In the genomic region with DNA sequence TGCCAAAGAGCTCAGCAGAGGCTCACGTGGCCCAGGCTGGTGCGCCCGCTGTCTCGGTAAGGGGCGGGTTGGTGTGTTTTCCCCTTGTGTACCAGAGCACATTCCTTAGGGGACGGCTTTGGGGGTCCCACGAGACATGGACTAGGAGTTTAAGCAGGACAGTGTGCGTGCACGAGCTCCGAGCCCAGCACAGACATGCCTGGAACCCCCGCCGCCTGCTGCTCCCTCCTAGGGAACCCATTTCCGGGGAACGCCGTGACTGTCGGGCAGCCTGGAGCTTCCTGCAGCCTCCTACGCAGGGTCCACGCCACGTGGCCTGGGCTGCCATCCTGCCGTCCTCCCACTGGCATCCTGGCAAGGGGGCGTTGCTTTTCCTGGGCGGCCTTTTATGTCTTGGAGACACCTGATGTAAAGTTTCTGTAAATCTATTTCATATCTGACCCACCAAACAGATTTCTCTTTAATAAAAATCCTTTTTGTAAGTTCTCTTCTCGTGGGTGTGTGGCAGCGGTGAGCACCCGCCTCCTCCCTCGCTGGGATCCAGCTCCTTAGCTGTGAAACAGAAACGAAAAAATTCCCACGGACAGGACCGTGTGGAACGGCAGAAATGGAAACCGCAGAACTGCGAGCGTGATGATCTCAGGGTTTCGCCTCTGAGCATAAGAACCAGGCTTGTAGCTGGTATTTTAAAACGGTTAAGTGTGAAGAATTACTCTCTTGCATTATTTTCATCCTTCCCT, we compare ENCODE assay signal across 19 cellular contexts. TPM values are rescaled to one million over a fixed set of nuclear protein-coding genes. Genes with fewer than 3 reads are reported as not detected.
"Had no signal": no experiment of that assay in that cellular context is flagged by ENCODE, and none has a peak within 500 bp of the region (broad histone marks: within the 10 kb centered on the region; RNA-seq: fewer than 3 reads in every experiment).

No MANE protein-coding gene starts in this region.

- H3K27me3 ChIP-seq: ascending aorta, foreskin keratinocyte had no signal

- H3K4me1 ChIP-seq: ascending aorta, foreskin keratinocyte, left ventricle myocardium inferior, parathyroid adenoma had no signal

- H3K4me3 ChIP-seq: ascending aorta, left ventricle myocardium inferior had no signal

- H3K27ac ChIP-seq: ascending aorta, foreskin keratinocyte, left ventricle myocardium inferior, parathyroid adenoma had no signal

- ATAC-seq: activated T-helper 17 cell treated with anti-CD3 and anti-CD28 coated beads, Interleukin-2, amount 50 U/mL, for 72 hours; foreskin keratinocyte; naive thymus-derived CD4-positive, alpha-beta T cell had no signal

- DNase-seq: activated CD4-positive, alpha-beta memory T cell treated with anti-CD3 and anti-CD28 coated beads for 36 hours; activated CD4-positive, alpha-beta T cell treated with anti-CD3 and anti-CD28 coated beads for 4 hours; activated naive CD4-positive, alpha-beta T cell treated with anti-CD3 and anti-CD28 coated beads for 36 hours; activated T-cell treated with anti-CD3 and anti-CD28 coated beads for 4 hours; foreskin keratinocyte; hypothalamus; kidney; left ventricle myocardium inferior; naive thymus-derived CD4-positive, alpha-beta T cell; stimulated activated CD4-positive, alpha-beta T cell treated with anti-CD3 and anti-CD28 coated beads, Interleukin-12 subunit alpha, Interleukin-12 subunit beta, amount 100 ng/mL, for 4 hours; stimulated activated CD4-positive, alpha-beta T cell treated with anti-CD3 and anti-CD28 coated beads, Interleukin-1b, Interleukin-23, amount 100 ng/mL, for 48 hours; SW 1271; T-helper 2 cell had no signal

RNA-seq across cellular contexts. Expression of gene KCNG2, which starts 43.5 kb away (rescaled TPM):
- total RNA-seq: activated CD4-positive, alpha-beta memory T cell treated with anti-CD3 and anti-CD28 coated beads for 36 hours; activated naive CD4-positive, alpha-beta T cell treated with anti-CD3 and anti-CD28 coated beads for 36 hours; activated T-helper 17 cell treated with anti-CD3 and anti-CD28 coated beads, Interleukin-2, amount 50 U/mL, for 72 hours; ascending aorta; bronchial epithelial cell; epithelial cell of proximal tubule; foreskin keratinocyte; left ventricle myocardium inferior; mucosa of gallbladder; naive thymus-derived CD4-positive, alpha-beta T cell had no signal
- polyA plus RNA-seq: foreskin keratinocyte; naive thymus-derived CD4-positive, alpha-beta T cell had no signal
